Comparison of ENCODE assay signal across 8 cellular contexts in genomic region chr1:53182111-53182593, GRCh38. TPM values are rescaled to one million over a fixed set of nuclear protein-coding genes. Genes with fewer than 3 reads are reported as not detected.
DNase-seq lines count a peak whose midpoint lies in the region; ATAC-seq and TF ChIP-seq lines count a peak whose summit lies in the region.

No MANE protein-coding gene starts in this region.

- H3K4ac ChIP-seq in trophoblast cell (ENCODE audit: low read depth, low read length) = no peak overlapping the region

- no peaks in the 10 kb centered on the region for H3K4me1 Mint-ChIP-seq in activated naive CD4-positive, alpha-beta T cell treated with anti-CD3 and anti-CD28 coated beads for 36 hours (ENCODE audit: low read depth)
- H3K4me1 Mint-ChIP-seq in glutamatergic neuron (ENCODE audit: low read depth, unreplicated experiment) = peaks cover 2% of the 10 kb centered on the region

- CTCF ChIA-PET in SK-N-SH (lab: Yijun Ruan, JAX) = interaction anchor here (0.6 to 9.7 kb wide), 41 partner anchors 8 to 481 kb away, joined by 3 to 65 read pairs (median 4); partner anchors contain the start of genes CPT2 and SCP2
- CTCF ChIA-PET in activated naive CD4-positive, alpha-beta T cell treated with anti-CD3 and anti-CD28 coated beads for 36 hours (lab: Charles Lee) = interaction anchor here (1.1 to 5.4 kb wide), 6 partner anchors 10 to 340 kb away, joined by 3 to 30 read pairs (median 5); partner anchors contain the start of gene ZYG11A

- TF ChIP-seq EP300 in SK-N-SH (IDR thresholded peaks at IDR 0.05; ENCODE audit: borderline replicate concordance in 1 of 2, low read depth in 1 of 2, low read length in 1 of 2) (no peak), upper lobe of left lung (IDR thresholded peaks at IDR 0.05) (no peak)

- TF ChIP-seq RAD21 in SK-N-SH (IDR thresholded peaks at IDR 0.05; ENCODE audit: low read length) = peak; percentile 71

- POLR2A ChIA-PET in SK-N-SH (lab: Yijun Ruan, JAX) = interaction anchor here (1.4 kb wide), 1 partner anchor 37 kb away, joined by 3 read pairs; no protein-coding TSS in a partner anchor

- no peaks in the 10 kb centered on the region for H3K9me3 Mint-ChIP-seq in activated naive CD4-positive, alpha-beta T cell treated with anti-CD3 and anti-CD28 coated beads for 36 hours
- peaks cover 3% of the 10 kb centered on the region for H3K9me3 Mint-ChIP-seq in glutamatergic neuron (ENCODE audit: unreplicated experiment)

- no peaks in the 10 kb centered on the region for H3K9me3 ChIP-seq in SK-N-SH
- no peaks in the 10 kb centered on the region for H3K9me3 ChIP-seq in trophoblast cell (ENCODE audit: insufficient read depth, low read depth, low read length)
- no peaks in the 10 kb centered on the region for H3K9me3 ChIP-seq in upper lobe of left lung

- H3K4me3 Mint-ChIP-seq in activated naive CD4-positive, alpha-beta T cell treated with anti-CD3 and anti-CD28 coated beads for 36 hours = no peak overlapping the region
- no peak overlapping the region for H3K4me3 Mint-ChIP-seq in glutamatergic neuron (ENCODE audit: unreplicated experiment)

- H2BK5ac ChIP-seq in trophoblast cell (ENCODE audit: low read depth, low read length, poor library complexity) = no peak overlapping the region

- peak overlapping the region; percentile 77 for H2AK5ac ChIP-seq in trophoblast cell (ENCODE audit: low read length)

- H3K27me3 ChIP-seq in SK-N-SH (ENCODE audit: insufficient read depth) = no peaks in the 10 kb centered on the region
- H3K27me3 ChIP-seq in trophoblast cell (ENCODE audit: insufficient read depth, low read length) = no peaks in the 10 kb centered on the region
- no peaks in the 10 kb centered on the region for H3K27me3 ChIP-seq in upper lobe of left lung

- H3K27ac ChIP-seq in SK-N-SH (ENCODE audit: low read depth in 2 of 2, low read length in 1 of 2) (no peak overlapping the region), trophoblast cell (ENCODE audit: low read depth, low read length) (no peak overlapping the region), upper lobe of left lung (peak overlapping the region in 3 of 4 donors; percentile 35 to 40 (median 36))

- no peak overlapping the region for H3K9ac ChIP-seq in SK-N-SH
- H3K9ac ChIP-seq in trophoblast cell (ENCODE audit: low read length) = no peak overlapping the region

- no peak overlapping the region for H3K14ac ChIP-seq in trophoblast cell (ENCODE audit: low read length)

- ATAC-seq in upper lobe of left lung (ENCODE audit: low FRiP score in 2 of 2) = peak; percentile 71 to 73
- ATAC-seq in GM18517 (IDR thresholded peaks at IDR 0.05; ENCODE audit: unreplicated experiment) = no peak

- H3K36me3 ChIP-seq in SK-N-SH (replicated peaks in 1 of 2; ENCODE audit: control insufficient read depth in 1 of 2, insufficient read depth in 2 of 2, low read length in 1 of 2) = no peaks in the 10 kb centered on the region
- no peaks in the 10 kb centered on the region for H3K36me3 ChIP-seq in trophoblast cell (ENCODE audit: control insufficient read depth in 1 of 2, insufficient read depth in 2 of 2, low read length in 2 of 2)
- H3K36me3 ChIP-seq in upper lobe of left lung = no peaks in the 10 kb centered on the region

- no peak overlapping the region for H3K27ac Mint-ChIP-seq in activated naive CD4-positive, alpha-beta T cell treated with anti-CD3 and anti-CD28 coated beads for 36 hours
- H3K27ac Mint-ChIP-seq in glutamatergic neuron (ENCODE audit: unreplicated experiment) = no peak overlapping the region

- no peak overlapping the region for H4K8ac ChIP-seq in trophoblast cell (ENCODE audit: low read depth, low read length)

- TF ChIP-seq CTCF in SK-N-SH (IDR thresholded peaks at IDR 0.05) = peak; percentile 86
- peak; percentile 97 for TF ChIP-seq CTCF in glutamatergic neuron (IDR thresholded peaks at IDR 0.05; ENCODE audit: partially characterized antibody, unreplicated experiment)
- TF ChIP-seq CTCF in upper lobe of left lung (IDR thresholded peaks at IDR 0.05) = peak; percentile 75 to 86 (median 80)

- H3F3A ChIP-seq in SK-N-SH (replicated peaks; ENCODE audit: insufficient read depth) = no peaks in the 10 kb centered on the region

- H3K27me3 Mint-ChIP-seq in activated naive CD4-positive, alpha-beta T cell treated with anti-CD3 and anti-CD28 coated beads for 36 hours (ENCODE audit: low read depth) = peaks cover 4% of the 10 kb centered on the region
- no peaks in the 10 kb centered on the region for H3K27me3 Mint-ChIP-seq in glutamatergic neuron (ENCODE audit: unreplicated experiment)

- no peaks in the 10 kb centered on the region for H3K9me2 ChIP-seq in SK-N-SH

- intact Hi-C loops in activated naive CD4-positive, alpha-beta T cell treated with anti-CD3 and anti-CD28 coated beads for 36 hours (cut with micrococcal nuclease) = loop anchor here (1.0 to 10.0 kb wide), 5 partner anchors 70 to 481 kb away; partner anchors contain the start of genes ECHDC2 and ZYG11A

- H4K12ac ChIP-seq in trophoblast cell (ENCODE audit: low read depth, low read length) = no peak overlapping the region

- no peaks in the 10 kb centered on the region for H3K36me3 Mint-ChIP-seq in activated naive CD4-positive, alpha-beta T cell treated with anti-CD3 and anti-CD28 coated beads for 36 hours (ENCODE audit: low read depth)
- no peaks in the 10 kb centered on the region for H3K36me3 Mint-ChIP-seq in glutamatergic neuron (ENCODE audit: unreplicated experiment)

- H4K20me1 ChIP-seq in SK-N-SH (ENCODE audit: insufficient read depth) = no peaks in the 10 kb centered on the region

- DNase-seq in EL (peak; percentile 75), LoVo (ENCODE audit: low spot score) (peak; percentile 81), SK-N-SH (peak; percentile 70), glutamatergic neuron (peak; percentile 92), trophoblast cell (peak; percentile 80 to 96), upper lobe of left lung (peak in 1 of 2 donors; percentile 86)
- DNase-seq in activated naive CD4-positive, alpha-beta T cell treated with anti-CD3 and anti-CD28 coated beads for 36 hours = peak; percentile 95

- no peaks in the 10 kb centered on the region for H3K79me1 ChIP-seq in trophoblast cell (ENCODE audit: low read length)

- H3K79me2 ChIP-seq in SK-N-SH (ENCODE audit: insufficient read depth) = no peaks in the 10 kb centered on the region
- no peaks in the 10 kb centered on the region for H3K79me2 ChIP-seq in trophoblast cell (ENCODE audit: control insufficient read depth, insufficient read depth, low read length, poor library complexity)

- no peak overlapping the region; a peak in 1 of 4 replicates for H3K4me3 ChIP-seq in SK-N-SH (ENCODE audit: low read depth in 2 of 2, low read length in 1 of 2)
- H3K4me3 ChIP-seq in trophoblast cell (ENCODE audit: low read depth, low read length) = no peak overlapping the region
- no peak overlapping the region for H3K4me3 ChIP-seq in upper lobe of left lung

- H3K4me1 ChIP-seq in SK-N-SH (ENCODE audit: control insufficient read depth in 1 of 2, insufficient read depth in 2 of 2, low read depth in 1 of 2, low read length in 1 of 2) = peaks cover 2 to 7% of the 10 kb centered on the region in 2 experiments; a peak in 2 of 4 replicates
- H3K4me1 ChIP-seq in trophoblast cell (ENCODE audit: control insufficient read depth in 1 of 2, insufficient read depth in 2 of 2, low read length in 2 of 2) = peaks cover 0 to 2% of the 10 kb centered on the region in 2 experiments
- H3K4me1 ChIP-seq in upper lobe of left lung = peaks cover 2 to 17% (median 10%) of the 10 kb centered on the region in 4 donors

- no peak overlapping the region for H2BK120ac ChIP-seq in trophoblast cell (ENCODE audit: insufficient read depth, low read length, poor library complexity)

- H4K91ac ChIP-seq in trophoblast cell (ENCODE audit: low read depth, low read length) = no peak overlapping the region

- H3K23ac ChIP-seq in trophoblast cell (ENCODE audit: low read length) = no peak overlapping the region

- no peak overlapping the region for H2BK12ac ChIP-seq in trophoblast cell (ENCODE audit: low read length)

- TF ChIP-seq POLR2A in upper lobe of left lung (IDR thresholded peaks at IDR 0.05) = no peak

- WGBS in SK-N-SH (ENCODE audit: low lambda C conversion rate) = 29% methylated on average over 16 of the region's 16 CpGs
- WGBS in trophoblast cell (ENCODE audit: extremely low coverage, insufficient coverage, insufficient read length) = no CpG with 5 or more reads among the region's 16 CpGs
- WGBS in upper lobe of left lung, 2 donors = 20 to 22% methylated on average over 16 of the region's 16 CpGs

- H2AFZ ChIP-seq in SK-N-SH (ENCODE audit: low read depth) (no peak overlapping the region), trophoblast cell (ENCODE audit: insufficient read depth, low read length, poor library complexity) (no peak overlapping the region)

- no peak overlapping the region for H3K4me2 ChIP-seq in SK-N-SH
- H3K4me2 ChIP-seq in trophoblast cell (ENCODE audit: low read length) = no peak overlapping the region

- no peak overlapping the region for H3K18ac ChIP-seq in trophoblast cell (ENCODE audit: low read length)

RNA-seq across cellular contexts. Expression of gene CPT2, which starts 14.5 kb away (rescaled TPM):
- polyA plus RNA-seq in SK-N-SH (2012; rRNA removed) = 18.6 and 21.3 TPM in 2 replicates
- polyA plus RNA-seq in SK-N-SH (2012; cell fraction: cytosol; rRNA removed) = 14.1 and 18.5 TPM in 2 replicates
- 7.5 and 10.6 TPM in 2 replicates for polyA plus RNA-seq in SK-N-SH (2012; cell fraction: nucleus; rRNA removed)
- 10 to 100 TPM; 11.3 to 13.8 TPM for total RNA-seq in activated naive CD4-positive, alpha-beta T cell treated with anti-CD3 and anti-CD28 coated beads for 36 hours
- total RNA-seq in glutamatergic neuron (ENCODE audit: unreplicated experiment) (21.7 TPM), upper lobe of left lung (10 to 100 TPM; 16.8 to 39.2 (median 27.6) TPM)
- 11.5 and 11.9 TPM in 2 replicates for polyA plus RNA-seq in trophoblast cell (2013)

RNA-seq across cellular contexts. Expression of gene CZIB, which starts 38.3 kb away (rescaled TPM):
- 69.0 and 77.0 TPM in 2 replicates for polyA plus RNA-seq in SK-N-SH (2012; rRNA removed)
- polyA plus RNA-seq in SK-N-SH (2012; cell fraction: cytosol; rRNA removed) = 63.3 and 64.2 TPM in 2 replicates
- polyA plus RNA-seq in SK-N-SH (2012; cell fraction: nucleus; rRNA removed) = 77.6 and 114 TPM in 2 replicates
- 10 to 100 TPM; 44.4 to 45.6 TPM for total RNA-seq in activated naive CD4-positive, alpha-beta T cell treated with anti-CD3 and anti-CD28 coated beads for 36 hours
- total RNA-seq in glutamatergic neuron (ENCODE audit: unreplicated experiment) (48.5 TPM), upper lobe of left lung (10 to 100 TPM; 28.0 to 61.3 (median 42.4) TPM)
- polyA plus RNA-seq in trophoblast cell (2013) = 32.3 and 34.4 TPM in 2 replicates

RNA-seq across cellular contexts. Expression of gene SLC1A7, which starts 39.7 kb away (rescaled TPM):
- polyA plus RNA-seq in SK-N-SH (2012; rRNA removed) = not detected in 2 replicates
- polyA plus RNA-seq in SK-N-SH (2012; cell fraction: cytosol; rRNA removed) = not detected in 2 replicates
- polyA plus RNA-seq in SK-N-SH (2012; cell fraction: nucleus; rRNA removed) = 0.02 and 0.04 TPM in 2 replicates
- total RNA-seq in activated naive CD4-positive, alpha-beta T cell treated with anti-CD3 and anti-CD28 coated beads for 36 hours = not detected
- not detected for total RNA-seq in glutamatergic neuron (ENCODE audit: unreplicated experiment)
- polyA plus RNA-seq in trophoblast cell (2013) = 0.03 and 0.04 TPM in 2 replicates
- total RNA-seq in upper lobe of left lung = 1 to 10 TPM in 2 of 6 donors, under 1 TPM in 2, not detected in 2; 0.37 to 1.3 (median 0.77) TPM

RNA-seq across cellular contexts. Expression of gene MAGOH, which starts 56.2 kb away (rescaled TPM):
- 26.5 and 31.1 TPM in 2 replicates for polyA plus RNA-seq in SK-N-SH (2012; rRNA removed)
- polyA plus RNA-seq in SK-N-SH (2012; cell fraction: cytosol; rRNA removed) = 48.1 and 71.8 TPM in 2 replicates
- 2.6 and 5.8 TPM in 2 replicates for polyA plus RNA-seq in SK-N-SH (2012; cell fraction: nucleus; rRNA removed)
- total RNA-seq in activated naive CD4-positive, alpha-beta T cell treated with anti-CD3 and anti-CD28 coated beads for 36 hours = 10 to 100 TPM; 83.7 to 87.2 TPM
- total RNA-seq in glutamatergic neuron (ENCODE audit: unreplicated experiment) = 27.3 TPM
- polyA plus RNA-seq in trophoblast cell (2013) = 95.0 and 100 TPM in 2 replicates
- total RNA-seq in upper lobe of left lung = 10 to 100 TPM; 18.6 to 49.8 (median 33.8) TPM

Comparison
In these comparisons a context has a peak if more than half of its experiments do, and no peak if none do; other contexts are left out.
1. H3K27ac ChIP-seq: peak in upper lobe of left lung (3 of 4); none in SK-N-SH (0 of 2) and trophoblast cell (single experiment).
2. Peak in every context shown above with its lines, with median percentiles within 50 percentile points of each other: CTCF ChIP-seq.